ENCODE assay signal across 8 cellular contexts in genomic region chr2:207166039-207166348, GRCh38. TPM values are rescaled to one million over a fixed set of nuclear protein-coding genes. Genes with fewer than 3 reads are reported as not detected.
DNase-seq lines count a peak whose midpoint lies in the region; ATAC-seq, FAIRE-seq and TF ChIP-seq lines count a peak whose summit lies in the region.

No MANE protein-coding gene starts in this region.

- WGBS in body of pancreas, 2 donors: 0% methylated on average over 9 to 19 of the region's 20 CpGs
- WGBS in aorta, 2 donors: 0 to 1% methylated on average over 20 of the region's 20 CpGs

- ATAC-seq in HG02981 (IDR thresholded peaks at IDR 0.05; ENCODE audit: unreplicated experiment) (peak; percentile 93), body of pancreas (peak; percentile 94), aorta (ENCODE audit: low FRiP score) (peak; percentile 95)

- H3K4me1 ChIP-seq in body of pancreas: peaks cover 30% of the 10 kb centered on the region
- peaks cover 1 to 5% of the 10 kb centered on the region in 2 donors for H3K4me1 ChIP-seq in aorta (ENCODE audit: control insufficient read depth in 1 of 2, insufficient read depth in 2 of 2, low read length in 2 of 2)

- H3K27ac ChIP-seq in body of pancreas: peak overlapping the region; percentile 99 to 100 (median 100)
- H3K27ac ChIP-seq in aorta (ENCODE audit: low read depth in 1 of 2, low read length in 2 of 2): peak overlapping the region in 1 of 2 donors; percentile 100

- FAIRE-seq in GM18507 (lab: Jason Lieb, UNC): peak; percentile 91

- TF ChIP-seq CTCF in body of pancreas (IDR thresholded peaks at IDR 0.05): no peak

- H3K27me3 ChIP-seq in body of pancreas (no peaks in the 10 kb centered on the region), aorta (ENCODE audit: control insufficient read depth in 1 of 2, insufficient read depth in 2 of 2, low read length in 1 of 2) (no peaks in the 10 kb centered on the region)

- DNase-seq in GM18507 (ENCODE audit: extremely low spot score, insufficient read length, low read depth) (peak; percentile 85), NCI-H2029 treated with DMSO at 0.1 percent for 48 hours (lab: John Stamatoyannopoulos, UW) (peak; percentile 95), UCSD-AML1 (lab: John Stamatoyannopoulos, UW; ENCODE audit: unreplicated experiment) (peak; percentile 84), body of pancreas (peak; percentile 98 to 99 (median 98)), hypothalamus (lab: John Stamatoyannopoulos, UW) (peak in 50 of 51 donors; percentile 88 to 100 (median 99)), renal cortical epithelial cell (ENCODE audit: low read depth) (peak; percentile 98), aorta (peak; percentile 99)

- intact Hi-C loops in body of pancreas (cut with DNase I): no loop called here
- intact Hi-C loops in aorta (cut with DNase I): loop anchor here (2.0 to 10.0 kb wide), 9 partner anchors 71 to 306 kb away; no protein-coding TSS in a partner anchor

- H3K4me3 ChIP-seq in body of pancreas (peak overlapping the region; percentile 40 to 67), aorta (ENCODE audit: low read length in 2 of 2) (peak overlapping the region; percentile 70)

- no peaks in the 10 kb centered on the region for H3K36me3 ChIP-seq in body of pancreas (replicated peaks in 1 of 2; ENCODE audit: insufficient read depth in 1 of 2, low read depth in 2 of 2)
- no peaks in the 10 kb centered on the region for H3K36me3 ChIP-seq in aorta (ENCODE audit: control insufficient read depth in 1 of 2, insufficient read depth in 2 of 2, low read length in 1 of 2)

- H3K9me3 ChIP-seq in body of pancreas: no peaks in the 10 kb centered on the region
- no peaks in the 10 kb centered on the region for H3K9me3 ChIP-seq in aorta (ENCODE audit: control insufficient read depth, low read length)

- no peak for TF ChIP-seq POLR2A in body of pancreas (IDR thresholded peaks at IDR 0.05)

RNA-seq across cellular contexts. Expression of gene KLF7, which starts 0.2 kb away (rescaled TPM):
- total RNA-seq in body of pancreas (1 to 10 TPM; 4.6 to 9.3 TPM), renal cortical epithelial cell (16.8 and 31.5 TPM in 2 replicates), aorta (10 to 100 TPM; 74.5 to 90.9 TPM)
- 1 to 10 TPM; 5.8 to 6.3 TPM for polyA plus RNA-seq in aorta
